In the genomic region with DNA sequence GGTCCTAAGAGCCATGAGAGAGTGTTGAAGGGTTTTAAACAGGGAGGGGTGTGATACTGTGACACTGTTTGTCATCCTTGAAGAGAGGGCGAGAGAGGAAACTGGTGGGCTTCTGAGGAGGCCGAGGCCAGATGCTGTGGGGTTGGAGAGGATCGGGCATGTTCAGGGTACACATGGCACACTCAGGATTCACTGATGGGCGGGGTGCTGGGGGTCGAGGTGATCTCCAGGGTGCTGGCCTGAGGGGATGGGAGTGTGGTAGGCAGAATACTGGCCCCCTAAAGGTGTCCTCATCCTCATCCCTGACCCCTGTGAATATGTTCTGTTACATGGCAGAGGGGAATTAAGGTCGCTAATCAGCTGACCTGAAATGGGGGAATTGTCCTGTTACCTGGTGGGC, we compare ENCODE assay signal across 8 cellular contexts. TPM values are rescaled to one million over a fixed set of nuclear protein-coding genes. Genes with fewer than 3 reads are reported as not detected.
DNase-seq lines count a peak whose midpoint lies in the region; ATAC-seq and TF ChIP-seq lines count a peak whose summit lies in the region.

No MANE protein-coding gene starts in this region.

- H3K79me2 ChIP-seq in mammary epithelial cell (ENCODE audit: insufficient read depth, low read length): peaks cover 77% of the 10 kb centered on the region

- TF ChIP-seq CTCF in breast epithelium (IDR thresholded peaks at IDR 0.05): no peak
- TF ChIP-seq CTCF in mammary epithelial cell (conservative IDR thresholded peaks at IDR 0.05 in 1 of 2, IDR thresholded peaks at IDR 0.05 in 1 of 2; ENCODE audit: extremely low read depth in 1 of 2, insufficient read depth in 1 of 2, low read depth in 1 of 2, low read length in 2 of 2): no peak
- no peak for TF ChIP-seq CTCF in adrenal gland (IDR thresholded peaks at IDR 0.05)
- no peak for TF ChIP-seq CTCF in transverse colon (IDR thresholded peaks at IDR 0.05)

- H3K9ac ChIP-seq in mammary epithelial cell (ENCODE audit: insufficient read depth, low read length) (no peak overlapping the region), mucosa of rectum (ENCODE audit: low read depth in 1 of 2, low read length in 2 of 2) (no peak overlapping the region)

- H3K4me1 ChIP-seq in breast epithelium: peaks cover 0 to 10% of the 10 kb centered on the region in 2 donors
- H3K4me1 ChIP-seq in mammary epithelial cell (ENCODE audit: insufficient read depth, low read length): peaks cover 17% of the 10 kb centered on the region
- H3K4me1 ChIP-seq in adrenal gland (replicated peaks in 1 of 2): peaks cover 19 to 37% of the 10 kb centered on the region in 2 donors
- peaks cover 22 to 34% of the 10 kb centered on the region in 2 donors for H3K4me1 ChIP-seq in mucosa of rectum (ENCODE audit: control insufficient read depth in 2 of 2, insufficient read depth in 2 of 2, low read length in 2 of 2)
- H3K4me1 ChIP-seq in transverse colon: peaks cover 1 to 60% (median 28%) of the 10 kb centered on the region in 4 donors

- H2AFZ ChIP-seq in mammary epithelial cell (ENCODE audit: low read depth, low read length): no peak overlapping the region

- no peak for TF ChIP-seq EP300 in transverse colon (IDR thresholded peaks at IDR 0.05; ENCODE audit: low read depth)

- no peaks in the 10 kb centered on the region for H3K36me3 ChIP-seq in breast epithelium
- no peaks in the 10 kb centered on the region for H3K36me3 ChIP-seq in mammary epithelial cell (ENCODE audit: insufficient read depth, low read length)
- H3K36me3 ChIP-seq in adrenal gland (replicated peaks in 1 of 2): no peaks in the 10 kb centered on the region
- peaks cover 2% of the 10 kb centered on the region in 2 donors for H3K36me3 ChIP-seq in mucosa of rectum (ENCODE audit: control insufficient read depth in 2 of 2, insufficient read depth in 2 of 2, low read length in 2 of 2)
- no peaks in the 10 kb centered on the region for H3K36me3 ChIP-seq in transverse colon

- peak overlapping the region; percentile 19 to 80 for H3K27ac ChIP-seq in breast epithelium
- no peak overlapping the region for H3K27ac ChIP-seq in mammary epithelial cell (ENCODE audit: insufficient read depth, low read depth, low read length)
- peak overlapping the region in 4 of 5 donors; percentile 39 to 88 (median 48) for H3K27ac ChIP-seq in adrenal gland
- peak overlapping the region; percentile 12 to 78 for H3K27ac ChIP-seq in mucosa of rectum (ENCODE audit: low read depth in 2 of 2, low read length in 2 of 2)
- H3K27ac ChIP-seq in transverse colon: peak overlapping the region; percentile 59 to 70 (median 64)

- DNase-seq in breast epithelium (ENCODE audit: low spot score in 2 of 2) (no peak), mammary epithelial cell (no peak), adrenal gland (no peak), transverse colon (no peak)

- no peaks in the 10 kb centered on the region for H4K20me1 ChIP-seq in mammary epithelial cell (ENCODE audit: insufficient read depth, low read length)

- in situ Hi-C loops in mammary epithelial cell (cut with MboI; ENCODE audit: low sequenced_read_pairs in 2 of 2): loop anchor here in 1 of 2 donors (25.0 kb wide), 1 partner anchor 407 kb away; no protein-coding TSS in a partner anchor
- in situ Hi-C loops in transverse colon (cut with MboI; ENCODE audit: low pct_ligation_motif_present in 1 of 4, low pct_unique_long_range_greater_than_20kb in 1 of 4, low sequenced_read_pairs in 3 of 4): loop anchor here in 1 of 4 donors (25.0 kb wide), 1 partner anchor 207 kb away; no protein-coding TSS in a partner anchor

- dilution Hi-C loops in mammary epithelial cell (cut with HindIII; ENCODE audit: low sequenced_read_pairs): no loop called here

- ATAC-seq in HG02852 (IDR thresholded peaks at IDR 0.05; ENCODE audit: unreplicated experiment): no peak
- ATAC-seq in GM19023 (IDR thresholded peaks at IDR 0.05; ENCODE audit: unreplicated experiment): no peak
- no peak for ATAC-seq in GM19324 (IDR thresholded peaks at IDR 0.05; ENCODE audit: low FRiP score, unreplicated experiment)

- CTCF ChIA-PET in mammary epithelial cell (lab: Charles Lee; ENCODE audit: low non-redundant PET): no interaction called here

- no peaks in the 10 kb centered on the region for H3K27me3 ChIP-seq in breast epithelium
- H3K27me3 ChIP-seq in mammary epithelial cell (ENCODE audit: insufficient read depth, low read length): no peaks in the 10 kb centered on the region
- H3K27me3 ChIP-seq in adrenal gland: no peaks in the 10 kb centered on the region
- no peaks in the 10 kb centered on the region for H3K27me3 ChIP-seq in mucosa of rectum (ENCODE audit: control insufficient read depth in 2 of 2, insufficient read depth in 2 of 2, low read length in 2 of 2)
- no peaks in the 10 kb centered on the region for H3K27me3 ChIP-seq in transverse colon

- H3K9me3 ChIP-seq in breast epithelium (no peaks in the 10 kb centered on the region), mammary epithelial cell (replicated peaks; ENCODE audit: insufficient read depth, low read length) (no peaks in the 10 kb centered on the region), adrenal gland (replicated peaks in 1 of 3) (no peaks in the 10 kb centered on the region), mucosa of rectum (ENCODE audit: control insufficient read depth in 2 of 2, low read length in 2 of 2) (no peaks in the 10 kb centered on the region), transverse colon (no peaks in the 10 kb centered on the region)

- intact Hi-C loops in breast epithelium (cut with DNase I; ENCODE audit: low total_unique reads): no loop called here
- intact Hi-C loops in mammary epithelial cell (cut with micrococcal nuclease): no loop called here
- intact Hi-C loops in adrenal gland (cut with DNase I): no loop called here
- intact Hi-C loops in transverse colon (cut with DNase I; ENCODE audit: low total_unique reads): no loop called here

- TF ChIP-seq POLR2A in breast epithelium (IDR thresholded peaks at IDR 0.05): no peak
- no peak for TF ChIP-seq POLR2A in adrenal gland (IDR thresholded peaks at IDR 0.05)
- no peak for TF ChIP-seq POLR2A in transverse colon (IDR thresholded peaks at IDR 0.05)

- WGBS in mammary epithelial cell (ENCODE audit: low coverage, missing lambda C conversion rate): 98% methylated on average over 5 of the region's 6 CpGs
- WGBS in adrenal gland, 4 donors: 84 to 94% (median 92%) methylated on average over 6 of the region's 6 CpGs
- WGBS in transverse colon (ENCODE audit: low coverage in 1 of 2), 2 donors: 87 to 100% methylated on average over 3 to 6 of the region's 6 CpGs

- H3K4me2 ChIP-seq in mammary epithelial cell (ENCODE audit: insufficient read depth, low read depth, low read length): no peak overlapping the region

- no peak overlapping the region for H3K4me3 ChIP-seq in breast epithelium
- no peak overlapping the region for H3K4me3 ChIP-seq in mammary epithelial cell (replicated peaks in 1 of 3; ENCODE audit: insufficient read depth in 1 of 3, low read depth in 2 of 3, low read length in 3 of 3)
- no peak overlapping the region for H3K4me3 ChIP-seq in adrenal gland
- H3K4me3 ChIP-seq in mucosa of rectum (ENCODE audit: low read length in 2 of 2): no peak overlapping the region
- no peak overlapping the region for H3K4me3 ChIP-seq in transverse colon

- BruUV-seq in mammary epithelial cell (replicated peaks; lab: Mats Ljungman, UMichigan): no TSS peak

RNA-seq across cellular contexts. Expression of gene TBC1D22A, which starts 7.3 kb away (rescaled TPM):
- total RNA-seq in breast epithelium (10 to 100 TPM; 19.0 to 23.6 (median 23.6) TPM), mammary epithelial cell (10 to 100 TPM; 19.3 to 27.0 TPM), adrenal gland (10 to 100 TPM; 18.8 to 44.2 (median 29.9) TPM), transverse colon (100 to 1,000 TPM in 1 of 4 donors, 10 to 100 TPM in 3; 31.2 to 111 (median 41.8) TPM)
- polyA plus RNA-seq in mammary epithelial cell (17.0 TPM), adrenal gland (10 to 100 TPM; 11.5 to 17.4 (median 14.9) TPM)
- 6.4 TPM for polyA minus RNA-seq in mammary epithelial cell

RNA-seq across cellular contexts. Expression of gene CERK, which starts 31.7 kb away (rescaled TPM):
- total RNA-seq in breast epithelium: 10 to 100 TPM; 23.3 to 37.3 (median 26.5) TPM
- total RNA-seq in mammary epithelial cell: 10 to 100 TPM; 16.3 to 17.5 TPM
- 16.0 TPM for polyA plus RNA-seq in mammary epithelial cell
- 27.8 TPM for polyA minus RNA-seq in mammary epithelial cell
- total RNA-seq in adrenal gland: 10 to 100 TPM; 34.0 to 92.1 (median 48.0) TPM
- 10 to 100 TPM; 18.6 to 24.3 (median 19.5) TPM for polyA plus RNA-seq in adrenal gland
- total RNA-seq in transverse colon: 10 to 100 TPM; 13.7 to 72.2 (median 63.5) TPM
